8 cellular contexts compared by ENCODE assay signal in the genomic region with DNA sequence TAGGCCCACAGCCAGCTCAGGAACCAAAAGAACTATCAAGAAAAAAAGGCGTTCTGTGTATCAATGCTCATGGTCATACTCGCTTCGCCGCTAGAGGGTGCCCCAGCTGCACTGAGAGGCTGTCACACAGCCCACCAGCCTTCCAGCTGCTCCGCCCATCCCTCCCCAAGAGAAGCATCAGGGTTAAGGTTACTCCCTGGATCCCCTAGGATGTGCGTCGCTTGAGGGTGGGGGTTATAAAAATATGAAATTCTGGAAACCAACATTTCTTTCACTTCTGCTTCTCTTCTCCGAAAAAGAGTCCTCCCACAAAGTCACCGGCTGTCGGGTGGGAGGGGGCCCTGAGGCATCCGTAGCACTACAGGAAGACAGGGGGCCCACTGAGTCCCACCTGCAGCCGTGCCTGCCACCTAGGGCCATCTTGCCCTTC. TPM values are rescaled to one million over a fixed set of nuclear protein-coding genes. Genes with fewer than 3 reads are reported as not detected.
A peak's percentile ranks its signal among the peaks of the same experiment; 100 is the strongest.
DNase-seq lines count a peak whose midpoint lies in the region; ATAC-seq and TF ChIP-seq lines count a peak whose summit lies in the region.

No MANE protein-coding gene starts in this region.

- H3K36me3 ChIP-seq in HUES6 (ENCODE audit: control insufficient read depth, insufficient read depth, low read length) = peaks cover 23% of the 10 kb centered on the region
- H3K36me3 ChIP-seq in OCI-LY1 (ENCODE audit: insufficient read depth, low read length) = peaks cover 39% of the 10 kb centered on the region

- no peaks in the 10 kb centered on the region for H3K79me2 ChIP-seq in OCI-LY1 (ENCODE audit: insufficient read depth, low read length)

- H3K4me1 Mint-ChIP-seq in endothelial cell (ENCODE audit: unreplicated experiment) (peaks cover 4% of the 10 kb centered on the region), mesothelial cell of epicardium (peaks cover 33% of the 10 kb centered on the region)

- peak overlapping the region; percentile 79; the same call in 1 of the 2 replicates for H3K4me3 ChIP-seq in HUES6 (ENCODE audit: low read depth, low read length)
- peak overlapping the region; percentile 90 for H3K4me3 ChIP-seq in OCI-LY1 (ENCODE audit: low read depth, low read length, poor library complexity, severe bottlenecking)

- no peaks in the 10 kb centered on the region for H4K20me1 ChIP-seq in OCI-LY1 (ENCODE audit: insufficient read depth, low read length)

- H3K9ac ChIP-seq in HUES6 (ENCODE audit: low read length) (no peak overlapping the region), OCI-LY1 (ENCODE audit: low read length) (peak overlapping the region; percentile 90; the same call in 1 of the 2 replicates)

- H3K27me3 ChIP-seq in HUES6 (ENCODE audit: control insufficient read depth, insufficient read depth, low read length) (peaks cover 20% of the 10 kb centered on the region; the same call in 1 of the 2 replicates), OCI-LY1 (ENCODE audit: insufficient read depth, low read length) (0 out of 2 replicates have a peak, but pooled peaks cover 5% of the 10 kb centered on the region)

- no peaks in the 10 kb centered on the region for H3F3A ChIP-seq in OCI-LY1 (ENCODE audit: insufficient read depth, low read length)

- ATAC-seq in GM21528 (IDR thresholded peaks at IDR 0.05; ENCODE audit: low FRiP score, unreplicated experiment) = no peak

- H3K4me2 ChIP-seq in OCI-LY1 (ENCODE audit: low read length) = peak overlapping the region; percentile 68

- TF ChIP-seq CTCF in OCI-LY1 (IDR thresholded peaks at IDR 0.05; ENCODE audit: low read length) (peak; percentile 93), endothelial cell (IDR thresholded peaks at IDR 0.05; ENCODE audit: unreplicated experiment) (peak; percentile 88), mesothelial cell of epicardium (IDR thresholded peaks at IDR 0.05; ENCODE audit: unreplicated experiment) (peak; percentile 84)

- no peak overlapping the region for H2AFZ ChIP-seq in OCI-LY1 (ENCODE audit: low read length)

- H3K27ac Mint-ChIP-seq in endothelial cell (ENCODE audit: unreplicated experiment) = no peak overlapping the region
- H3K27ac Mint-ChIP-seq in mesothelial cell of epicardium = peak overlapping the region; percentile 85

- peak; percentile 70 for DNase-seq in DMS153 treated with DMSO at 0.1 percent for 48 hours (lab: John Stamatoyannopoulos, UW; ENCODE audit: unreplicated experiment)
- DNase-seq in activated CD8-positive, alpha-beta memory T cell treated with anti-CD3 and anti-CD28 coated beads, Interleukin-2, amount 50 U/mL, for 24 hours (ENCODE audit: extremely low read depth) = peak; percentile 67
- DNase-seq in endothelial cell (ENCODE audit: low spot score) = peak; percentile 91
- peak; percentile 71 to 89 for DNase-seq in mesothelial cell of epicardium (ENCODE audit: low spot score in 2 of 2, unreplicated experiment in 2 of 2)
- peak; percentile 71 for DNase-seq in stimulated activated CD8-positive, alpha-beta memory T cell treated with anti-CD3 and anti-CD28 coated beads, Interleukin-12 subunit alpha, Interleukin-12 subunit beta, amount 100 ng/mL, for 4 hours (ENCODE audit: low read depth)

- H3K9me3 Mint-ChIP-seq in endothelial cell (ENCODE audit: unreplicated experiment) (no peaks in the 10 kb centered on the region), mesothelial cell of epicardium (no peaks in the 10 kb centered on the region)

- H3K9me2 ChIP-seq in OCI-LY1 (ENCODE audit: low read depth, low read length) = no peaks in the 10 kb centered on the region

- peaks cover 26% of the 10 kb centered on the region for H3K4me1 ChIP-seq in HUES6 (ENCODE audit: control insufficient read depth, insufficient read depth, low read length)
- H3K4me1 ChIP-seq in OCI-LY1 (ENCODE audit: insufficient read depth, low read length, severe bottlenecking) = peaks cover 32% of the 10 kb centered on the region

- peaks cover 19% of the 10 kb centered on the region for H3K27me3 Mint-ChIP-seq in endothelial cell (ENCODE audit: unreplicated experiment)
- H3K27me3 Mint-ChIP-seq in mesothelial cell of epicardium (ENCODE audit: low read depth) = peaks cover 7% of the 10 kb centered on the region

- H3K4me3 Mint-ChIP-seq in endothelial cell (ENCODE audit: unreplicated experiment) (peak overlapping the region; percentile 67), mesothelial cell of epicardium (peak overlapping the region; percentile 87)

- peaks cover 5% of the 10 kb centered on the region for H3K36me3 Mint-ChIP-seq in endothelial cell (ENCODE audit: low read depth, unreplicated experiment)
- H3K36me3 Mint-ChIP-seq in mesothelial cell of epicardium = no peaks in the 10 kb centered on the region

- H3K27ac ChIP-seq in HUES6 (ENCODE audit: low read depth, low read length) = no peak overlapping the region
- H3K27ac ChIP-seq in OCI-LY1 (ENCODE audit: low read depth, low read length, poor library complexity, severe bottlenecking) = no peak overlapping the region

- H3K9me3 ChIP-seq in HUES6 (ENCODE audit: control insufficient read depth, insufficient read depth, low read depth, low read length) (no peaks in the 10 kb centered on the region), OCI-LY1 (ENCODE audit: low read length) (no peaks in the 10 kb centered on the region)

RNA-seq across cellular contexts. Expression of a gene that starts 1.7 kb away (rescaled TPM):
- 11.0 TPM for total RNA-seq in endothelial cell (ENCODE audit: unreplicated experiment)
- 101 to 104 TPM (median 102 TPM) in 3 replicates for total RNA-seq in mesothelial cell of epicardium

RNA-seq across cellular contexts. Expression of a gene that starts 26.5 kb away (rescaled TPM):
- 0.62 TPM for total RNA-seq in endothelial cell (ENCODE audit: unreplicated experiment)
- total RNA-seq in mesothelial cell of epicardium = 9.6 to 10.3 TPM (median 10.1 TPM) in 3 replicates
